7 cellular contexts compared by ENCODE assay signal in genomic region chr21:31108969-31109368, GRCh38.
DNase-seq lines count a peak whose midpoint lies in the region; ATAC-seq and TF ChIP-seq lines count a peak whose summit lies in the region.

No MANE protein-coding gene starts in this region.

- DNase-seq in GM03348 (ENCODE audit: low spot score) (peak; percentile 34), WTC11 (ENCODE audit: low spot score) (no peak), mesendoderm (peak; percentile 73), erythroblast (lab: John Stamatoyannopoulos, UW) (no peak)

- H3K9ac ChIP-seq in mesendoderm (ENCODE audit: low read length): no peak overlapping the region

- H3K79me2 ChIP-seq in mesendoderm (ENCODE audit: control insufficient read depth, insufficient read depth, low read length): no peaks in the 10 kb centered on the region

- no peak overlapping the region for H2BK5ac ChIP-seq in mesendoderm (ENCODE audit: low read length)

- no peak overlapping the region for H3K18ac ChIP-seq in mesendoderm (ENCODE audit: low read length)

- H3K27ac Mint-ChIP-seq in WTC11: peak overlapping the region; percentile 10; the same call in 1 of the 2 replicates

- H2AK5ac ChIP-seq in mesendoderm (ENCODE audit: low read length): no peak overlapping the region

- H3K4me1 ChIP-seq in mesendoderm (ENCODE audit: control insufficient read depth, low read depth, low read length): no peaks in the 10 kb centered on the region

- no peak overlapping the region for H3K56ac ChIP-seq in mesendoderm (ENCODE audit: low read length)

- no peak overlapping the region for H3K4me3 ChIP-seq in mesendoderm (ENCODE audit: low read length)

- no peak overlapping the region for H2BK15ac ChIP-seq in mesendoderm (replicated peaks; ENCODE audit: low read depth)

- peaks cover 38% of the 10 kb centered on the region for H3K36me3 Mint-ChIP-seq in WTC11

- POLR2A ChIA-PET in WTC11 (lab: Charles Lee): no interaction called here

- peaks cover 17% of the 10 kb centered on the region for H3K4me1 Mint-ChIP-seq in WTC11

- H3K27ac ChIP-seq in mesendoderm (ENCODE audit: low read depth, low read length): no peak overlapping the region

- ATAC-seq in HG02678 (IDR thresholded peaks at IDR 0.05; ENCODE audit: unreplicated experiment) (peak; percentile 51), WTC11 (peak; percentile 90), GM19023 (IDR thresholded peaks at IDR 0.05; ENCODE audit: unreplicated experiment) (no peak), GM21786 (IDR thresholded peaks at IDR 0.05; ENCODE audit: unreplicated experiment) (no peak)

- no peak for TF ChIP-seq POLR2A in erythroblast (IDR thresholded peaks at IDR 0.05; ENCODE audit: low read length)

- no peak overlapping the region for H3K4me3 Mint-ChIP-seq in WTC11

- H4K5ac ChIP-seq in mesendoderm (ENCODE audit: low read length): no peak overlapping the region

- CTCF ChIA-PET in WTC11 (lab: Charles Lee): interaction anchor here (0.6 to 1.6 kb wide), 10 partner anchors 10 to 472 kb away, joined by 3 to 5 read pairs (median 3); no protein-coding TSS in a partner anchor

- no CpG with 5 or more reads among the region's 4 CpGs for WGBS in mesendoderm (ENCODE audit: extremely low coverage, insufficient coverage, low lambda C conversion rate)

- peaks cover 40% of the 10 kb centered on the region for H3K9me3 Mint-ChIP-seq in WTC11

- H3K23ac ChIP-seq in mesendoderm (ENCODE audit: low read length): no peak overlapping the region

- no peaks in the 10 kb centered on the region for H3K27me3 ChIP-seq in mesendoderm (ENCODE audit: insufficient read depth, low read length, poor library complexity)

- no peaks in the 10 kb centered on the region for H3K27me3 Mint-ChIP-seq in WTC11 (ENCODE audit: low read depth)

- H4K8ac ChIP-seq in mesendoderm (ENCODE audit: low read depth, low read length): no peak overlapping the region

- H3K36me3 ChIP-seq in mesendoderm (ENCODE audit: control insufficient read depth, insufficient read depth, low read length): no peaks in the 10 kb centered on the region

- H2BK120ac ChIP-seq in mesendoderm (ENCODE audit: low read depth, low read length): no peak overlapping the region

- H3K79me1 ChIP-seq in mesendoderm (ENCODE audit: low read length): no peaks in the 10 kb centered on the region

- no peak overlapping the region for H3K4ac ChIP-seq in mesendoderm (ENCODE audit: low read depth, low read length)

- no peak overlapping the region for H3K4me2 ChIP-seq in mesendoderm (ENCODE audit: low read length)

- no peak for TF ChIP-seq CTCF in WTC11 (IDR thresholded peaks at IDR 0.05)

TF ChIP-seq in WTC11, 78 proteins besides CTCF, POLR2A, EP300 and RAD21:
- TF ChIP-seq TEAD4 (CRISPR knock-in tag; IDR thresholded peaks at IDR 0.05) (no peak), RELA (CRISPR knock-in tag; IDR thresholded peaks at IDR 0.05; ENCODE audit: borderline replicate concordance) (no peak), JAZF1 (CRISPR knock-in tag; IDR thresholded peaks at IDR 0.05) (no peak), ZNF232 (CRISPR knock-in tag; IDR thresholded peaks at IDR 0.05) (no peak), CREM (CRISPR knock-in tag; IDR thresholded peaks at IDR 0.05) (no peak), E2F1 (CRISPR knock-in tag; IDR thresholded peaks at IDR 0.05) (no peak), AR (CRISPR knock-in tag; IDR thresholded peaks at IDR 0.05) (no peak), PREB (CRISPR knock-in tag; IDR thresholded peaks at IDR 0.05; ENCODE audit: borderline replicate concordance) (no peak), NFE2L1 (CRISPR knock-in tag; IDR thresholded peaks at IDR 0.05) (no peak), TP53 (CRISPR knock-in tag; IDR thresholded peaks at IDR 0.05) (no peak)
TF ChIP-seq in WTC11: peak in this region for 0.

Comparison
In these comparisons a context has a peak if more than half of its experiments do, and no peak if none do; other contexts are left out.
1. DNase-seq: peak in GM03348 (single experiment) and mesendoderm (single experiment); none in WTC11 (single experiment) and erythroblast (0 of 2).
2. ATAC-seq: peak in HG02678 (single experiment) and WTC11 (single experiment); none in GM19023 (single experiment) and GM21786 (single experiment).